ENCODE assay signal across 1 cellular context in genomic region chr22:28679611-28680287, GRCh38.
TF ChIP-seq lines count a peak whose summit lies in the region.

TSS of gene TTC28 (minus strand) at chr22:28679840. CDS start at chr22:28679723, 117 bp downstream.

TF ChIP-seq in HepG2, 621 proteins besides CTCF, POLR2A, EP300 and RAD21 (continued from another document):
- peak; percentile 47; the same call in 1 of the 2 replicates for TF ChIP-seq NKX3-1 (CRISPR knock-in tag; IDR thresholded peaks at IDR 0.05)
- 0 out of 2 replicates have a peak, but pooled peaks have one; percentile 81 for TF ChIP-seq ZFP82 (CRISPR knock-in tag; IDR thresholded peaks at IDR 0.05; ENCODE audit: borderline replicate concordance)
- peak; percentile 35 for TF ChIP-seq ELF3 (CRISPR knock-in tag; IDR thresholded peaks at IDR 0.05)
- TF ChIP-seq ZNF784 (CRISPR knock-in tag; IDR thresholded peaks at IDR 0.05; ENCODE audit: borderline replicate concordance) = peak; percentile 59; the same call in 1 of the 2 replicates
- peak; percentile 84 for TF ChIP-seq HES4 (CRISPR knock-in tag; IDR thresholded peaks at IDR 0.05; ENCODE audit: borderline replicate concordance)
- peak; percentile 58; the same call in 1 of the 2 replicates for TF ChIP-seq ZNF333 (CRISPR knock-in tag; IDR thresholded peaks at IDR 0.05; ENCODE audit: borderline replicate concordance)
- peak; percentile 84; the same call in 1 of the 2 replicates for TF ChIP-seq ZBTB4 (CRISPR knock-in tag; IDR thresholded peaks at IDR 0.05; ENCODE audit: borderline replicate concordance)
- 0 out of 2 replicates have a peak, but pooled peaks have one; percentile 11 for TF ChIP-seq ZNF234 (CRISPR knock-in tag; conservative IDR thresholded peaks at IDR 0.05)
- TF ChIP-seq NFKB2 (CRISPR knock-in tag; IDR thresholded peaks at IDR 0.05; ENCODE audit: borderline replicate concordance) = peak; percentile 72; the same call in 1 of the 2 replicates
- TF ChIP-seq THAP11 (CRISPR knock-in tag; IDR thresholded peaks at IDR 0.05) = peak; percentile 74
- peak; percentile 77 for TF ChIP-seq ZNF891 (CRISPR knock-in tag; IDR thresholded peaks at IDR 0.05)
- TF ChIP-seq ZSCAN31 (CRISPR knock-in tag; IDR thresholded peaks at IDR 0.05; ENCODE audit: low read depth) = peak; percentile 32; the same call in 1 of the 2 replicates
- TF ChIP-seq ZNF558 (CRISPR knock-in tag; IDR thresholded peaks at IDR 0.05; ENCODE audit: borderline replicate concordance) = peak; percentile 95; the same call in 1 of the 2 replicates
TF ChIP-seq in HepG2: peak in this region for 205; not testable (repeated sequence) for 416.
